Comparison of ENCODE assay signal across 8 cellular contexts in genomic region chr11:103091810-103092524, GRCh38. TPM values are rescaled to one million over a fixed set of nuclear protein-coding genes. Genes with fewer than 3 reads are reported as not detected.
A peak's percentile ranks its signal among the peaks of the same experiment; 100 is the strongest.
DNase-seq lines count a peak whose midpoint lies in the region; ATAC-seq and TF ChIP-seq lines count a peak whose summit lies in the region.

DCUN1D5 (minus strand) TSS chr11:103092160; CDS start chr11:103091872, 288 bp downstream.

- H3K9me3 ChIP-seq in mononuclear cell (ENCODE audit: low read depth, low read length): no peaks in the 10 kb centered on the region

- peaks cover 35% of the 10 kb centered on the region for H3K27me3 ChIP-seq in mononuclear cell (ENCODE audit: insufficient read depth, low read length)

- peaks cover 15% of the 10 kb centered on the region for H3K4me1 ChIP-seq in mononuclear cell (ENCODE audit: insufficient read depth, low read length)

- peak; percentile 99 for ATAC-seq in GM21529 (IDR thresholded peaks at IDR 0.05; ENCODE audit: unreplicated experiment)

- peaks cover 17 to 23% (median 17%) of the 10 kb centered on the region in 3 donors for H3K4me1 Mint-ChIP-seq in IgD-negative memory B cell

- peak; percentile 53 for DNase-seq in DMS 273 treated with DMSO at 0.1 percent for 48 hours (lab: John Stamatoyannopoulos, UW)
- DNase-seq in OCI-M2 (lab: John Stamatoyannopoulos, UW; ENCODE audit: unreplicated experiment): peak; percentile 45
- peak; percentile 93 for DNase-seq in activated T-cell treated with anti-CD3 and anti-CD28 coated beads for 4 hours
- peak; percentile 97 for DNase-seq in epithelial cell of esophagus (ENCODE audit: low read depth)
- DNase-seq in stimulated activated CD8-positive, alpha-beta memory T cell treated with anti-CD3 and anti-CD28 coated beads, Interleukin-4, amount 100 ng/mL, for 1 hour (ENCODE audit: low read depth in 2 of 2, low spot score in 1 of 2): peak; percentile 90 to 95

- peak within 1 kb of the TSS; percentile 91 to 96 (median 94) for H3K4me3 Mint-ChIP-seq in IgD-negative memory B cell

- H3K27me3 Mint-ChIP-seq in IgD-negative memory B cell: peaks cover 9% of the 10 kb centered on the region

- peak within 1 kb of the TSS; percentile 85 for H3K4me3 ChIP-seq in epithelial cell of esophagus (ENCODE audit: low read length)
- H3K4me3 ChIP-seq in mononuclear cell (ENCODE audit: low read length): peak within 1 kb of the TSS; percentile 89

- H3K27ac Mint-ChIP-seq in IgD-negative memory B cell: peak within 1 kb of the TSS; percentile 82 to 97 (median 95)

- no peaks in the 10 kb centered on the region for H3K36me3 Mint-ChIP-seq in IgD-negative memory B cell

- no peak for TF ChIP-seq CTCF in epithelial cell of esophagus (IDR thresholded peaks at IDR 0.05; ENCODE audit: insufficient read depth, low read depth, low read length, missing control alignments)

- H3K9me3 Mint-ChIP-seq in IgD-negative memory B cell: peaks cover 0 to 2% (median 0%) of the 10 kb centered on the region in 3 donors

RNA-seq across cellular contexts. Expression of gene DCUN1D5, which starts in this region (rescaled TPM):
- polyA plus RNA-seq in IgD-negative memory B cell: 25.9 TPM
- total RNA-seq in mononuclear cell: 23.1 TPM

Comparison
In these comparisons a context has a peak if more than half of its experiments do, and no peak if none do; other contexts are left out.
1. Peak in every context shown above with its lines: DNase-seq, ATAC-seq and H3K4me3 ChIP-seq.
2. DNase-seq: peak in every context shown above with its lines; median percentile 97 in epithelial cell of esophagus; 93 in activated T-cell treated with anti-CD3 and anti-CD28 coated beads for 4 hours; 92 in stimulated activated CD8-positive, alpha-beta memory T cell treated with anti-CD3 and anti-CD28 coated beads, Interleukin-4, amount 100 ng/mL, for 1 hour; 53 in DMS 273 treated with DMSO at 0.1 percent for 48 hours; 45 in OCI-M2.